8 cellular contexts compared by ENCODE assay signal in genomic region chr3:134249442-134249841, GRCh38. TPM values are rescaled to one million over a fixed set of nuclear protein-coding genes. Genes with fewer than 3 reads are reported as not detected.
DNase-seq lines count a peak whose midpoint lies in the region; ATAC-seq, FAIRE-seq and TF ChIP-seq lines count a peak whose summit lies in the region.

No MANE protein-coding gene starts in this region.

- in situ Hi-C loops in GM12878 (cut with MboI), result no loop called here

- H3K27ac ChIP-seq in heart left ventricle (peak overlapping the region in 11 of 12 donors; percentile 78 to 98 (median 89)), GM12878 (ENCODE audit: control insufficient read depth, insufficient read depth) (no peak overlapping the region), uterus (peak overlapping the region; percentile 96 to 97)

- H3K79me2 ChIP-seq in GM12878 (ENCODE audit: control insufficient read depth, insufficient read depth, low read length), result peaks cover 3% of the 10 kb centered on the region

- H3K4me3 ChIP-seq in heart left ventricle (peak overlapping the region; percentile 54 to 90 (median 77)), GM12878 (peak overlapping the region; percentile 71), uterus (peak overlapping the region; percentile 70 to 96)

- TF ChIP-seq CTCF in heart left ventricle (IDR thresholded peaks at IDR 0.05), result no peak
- TF ChIP-seq CTCF in GM12878 (IDR thresholded peaks at IDR 0.05 in 2 of 3, conservative IDR thresholded peaks at IDR 0.05 in 1 of 3; ENCODE audit: control insufficient read depth in 2 of 3, extremely low read depth in 1 of 3, insufficient read depth in 1 of 3, low read depth in 3 of 3, low read length in 3 of 3), result no peak
- no peak for TF ChIP-seq CTCF in uterus (IDR thresholded peaks at IDR 0.05)

- no peaks in the 10 kb centered on the region for H4K20me1 ChIP-seq in GM12878 (ENCODE audit: control insufficient read depth, insufficient read depth)

- TF ChIP-seq EP300 in GM12878 (IDR thresholded peaks at IDR 0.05; ENCODE audit: borderline replicate concordance in 1 of 2, control insufficient read depth in 1 of 2, low read depth in 2 of 2, low read length in 2 of 2), result no peak

- no peak for TF ChIP-seq POLR2A in heart left ventricle (IDR thresholded peaks at IDR 0.05)
- TF ChIP-seq POLR2A in GM12878 (IDR thresholded peaks at IDR 0.05; ENCODE audit: low read depth, low read length), result no peak
- no peak for TF ChIP-seq POLR2A in uterus (IDR thresholded peaks at IDR 0.05)

- peak overlapping the region; percentile 91 for H3K4me3 Mint-ChIP-seq in memory B cell

- H3K9ac ChIP-seq in GM12878 (ENCODE audit: control insufficient read depth, insufficient read depth, low read length), result peak overlapping the region; percentile 43

- H3K9me3 ChIP-seq in heart left ventricle, result no peaks in the 10 kb centered on the region
- H3K9me3 ChIP-seq in GM12878 (replicated peaks; ENCODE audit: control insufficient read depth, insufficient read depth, low read length), result no peaks in the 10 kb centered on the region
- no peaks in the 10 kb centered on the region for H3K9me3 ChIP-seq in uterus

- SMC1A ChIA-PET in GM12878 (lab: Charles Lee; ENCODE audit: uncharacterized antibody, unreplicated experiment), result interaction anchor here (1.2 to 3.2 kb wide), 4 partner anchors 9 to 237 kb away, joined by 3 to 32 read pairs (median 4); no protein-coding TSS in a partner anchor

- H3K27me3 ChIP-seq in heart left ventricle (no peaks in the 10 kb centered on the region), GM12878 (replicated peaks in 1 of 2; ENCODE audit: control insufficient read depth in 2 of 2, insufficient read depth in 2 of 2, low read length in 1 of 2) (no peaks in the 10 kb centered on the region), uterus (no peaks in the 10 kb centered on the region)

- TF ChIP-seq RAD21 in GM12878 (IDR thresholded peaks at IDR 0.05; ENCODE audit: insufficient read depth, low read depth, low read length), result no peak

- peak overlapping the region; percentile 93 for H3K4me2 ChIP-seq in GM12878 (ENCODE audit: control insufficient read depth, insufficient read depth)

- RAD21 ChIA-PET in GM12878 (lab: Charles Lee; ENCODE audit: unreplicated experiment), result no interaction called here

- H3K36me3 Mint-ChIP-seq in memory B cell, result no peaks in the 10 kb centered on the region

- intact Hi-C loops in heart left ventricle (cut with DNase I), result no loop called here
- intact Hi-C loops in Right ventricle myocardium inferior (cut with DNase I), result loop anchor here (5.0 kb wide), 1 partner anchor 37 kb away; no protein-coding TSS in a partner anchor
- intact Hi-C loops in GM12878 (cut with micrococcal nuclease; ENCODE audit: unreplicated experiment), result no loop called here
- intact Hi-C loops in uterus (cut with DNase I; ENCODE audit: low total_unique reads), result no loop called here

- peaks cover 32% of the 10 kb centered on the region for H3K4me1 Mint-ChIP-seq in memory B cell

- DNase-seq in heart left ventricle (no peak), Right ventricle myocardium inferior (ENCODE audit: missing footprints) (no peak), GM12878 (ENCODE audit: low read depth, low spot score) (no peak), memory B cell (ENCODE audit: low spot score in 2 of 2) (no peak), uterus (no peak), EL (no peak), GM03348 (ENCODE audit: low spot score) (no peak)

- H3K36me3 ChIP-seq in heart left ventricle (no peaks in the 10 kb centered on the region), GM12878 (ENCODE audit: control insufficient read depth in 2 of 2, insufficient read depth in 2 of 2, low read length in 1 of 2) (no peaks in the 10 kb centered on the region), uterus (no peaks in the 10 kb centered on the region)

- no peaks in the 10 kb centered on the region for H3K27me3 Mint-ChIP-seq in memory B cell

- CTCF ChIA-PET in GM12878 (lab: Yijun Ruan, JAX), result interaction anchor here (1.2 to 3.8 kb wide), 3 partner anchors 11 to 37 kb away, joined by 5 to 13 read pairs (median 7); no protein-coding TSS in a partner anchor

- H3K9me3 Mint-ChIP-seq in memory B cell, result no peaks in the 10 kb centered on the region

- H3K4me1 ChIP-seq in heart left ventricle (peaks cover 0 to 60% (median 43%) of the 10 kb centered on the region in 12 donors), GM12878 (ENCODE audit: control insufficient read depth, insufficient read depth, low read length) (peaks cover 9% of the 10 kb centered on the region), uterus (peaks cover 9 to 10% of the 10 kb centered on the region in 2 donors)

- TSS peak; percentile 62 for BruUV-seq in GM12878 (replicated peaks; lab: Mats Ljungman, UMichigan)

- POLR2A ChIA-PET in GM12878 (lab: Charles Lee), result interaction anchor here (1.0 kb wide), 1 partner anchor 12 kb away, joined by 4 read pairs; no protein-coding TSS in a partner anchor

- 6 to 12% (median 8%) methylated on average over 4 of the region's 4 CpGs for WGBS in heart left ventricle, 4 donors
- WGBS in GM12878 (ENCODE audit: insufficient coverage, insufficient replicate concordance, low lambda C conversion rate, missing lambda C conversion rate), result 4% methylated on average over 4 of the region's 4 CpGs

- no peak overlapping the region for H2AFZ ChIP-seq in GM12878 (ENCODE audit: control insufficient read depth, low read depth, low read length)

- FAIRE-seq in GM12878 (lab: Jason Lieb, UNC), result no peak

- ATAC-seq in heart left ventricle, result no peak
- no peak for ATAC-seq in Right ventricle myocardium inferior
- ATAC-seq in GM12878, result peak; percentile 10
- peak; percentile 2 for ATAC-seq in memory B cell (ENCODE audit: low read depth)
- ATAC-seq in GM19328 (IDR thresholded peaks at IDR 0.05; ENCODE audit: unreplicated experiment), result no peak

- peak overlapping the region; percentile 91 for H3K27ac Mint-ChIP-seq in memory B cell

TF ChIP-seq in GM12878, 131 proteins besides CTCF, POLR2A, EP300 and RAD21:
- TF ChIP-seq ZBTB4 (CRISPR knock-in tag; IDR thresholded peaks at IDR 0.05) (no peak), GATAD2B (conservative IDR thresholded peaks at IDR 0.05; ENCODE audit: low read depth) (no peak), NR2C1 (IDR thresholded peaks at IDR 0.05) (no peak), BMI1 (IDR thresholded peaks at IDR 0.05; ENCODE audit: borderline replicate concordance) (no peak), FOXM1 (IDR thresholded peaks at IDR 0.05; ENCODE audit: low read depth, low read length) (no peak)

RNA-seq across cellular contexts. Expression of gene RYK, which starts 1.2 kb away (rescaled TPM):
- 10 to 100 TPM; 32.9 to 43.7 (median 39.5) TPM for total RNA-seq in heart left ventricle
- polyA plus RNA-seq in heart left ventricle, result 10 to 100 TPM; 17.3 to 23.6 TPM
- total RNA-seq in Right ventricle myocardium inferior, result 40.6 TPM
- total RNA-seq in GM12878 (2013; cell fraction: nucleolus; rRNA removed), result 96.7 and 112 TPM in 2 replicates
- total RNA-seq in GM12878 (2014; rRNA removed), result 15.2 and 17.5 TPM in 2 replicates
- total RNA-seq in GM12878 (2014; rRNA removed; fragmentation: Illumina TruSeq; extraction: Trizol), result 16.3 and 17.5 TPM in 2 replicates
- total RNA-seq in GM12878 (2021), result 9.0 and 10.5 TPM in 2 replicates
- polyA plus RNA-seq in GM12878 (2011; ENCODE audit: low read depth), result 5.4 TPM
- polyA plus RNA-seq in GM12878 (2011; rRNA removed), result 25.1 and 31.5 TPM in 2 replicates
- polyA plus RNA-seq in GM12878 (2011; cell fraction: cytosol; rRNA removed), result 10.7 and 13.2 TPM in 2 replicates
- 34.4 and 37.8 TPM in 2 replicates for polyA plus RNA-seq in GM12878 (2011; cell fraction: nucleus; rRNA removed)
- 6.8 and 10.5 TPM in 2 replicates for polyA plus RNA-seq in GM12878 (2012)
- polyA plus RNA-seq in GM12878 (2014; fragmentation: Illumina TruSeq; extraction: Trizol), result 14.7 and 20.3 TPM in 2 replicates
- 1 to 10 TPM; 3.4 to 4.3 TPM for polyA plus RNA-seq in GM12878 (2014; fragmentation: Nextera tagmentation; extraction: Ambion mirVana)
- 11.6 and 11.7 TPM in 2 replicates for polyA plus RNA-seq in GM12878 (2014; rRNA removed)
- polyA plus RNA-seq in GM12878 (2016; fragmentation: Nextera tagmentation; extraction: Ambion mirVana), result 1 to 10 TPM; 2.0 to 4.7 TPM
- polyA minus RNA-seq in GM12878 (2011; rRNA and poly(A)+ RNA removed), result 31.7 and 33.4 TPM in 2 replicates
- polyA minus RNA-seq in GM12878 (2011; cell fraction: cytosol; rRNA and poly(A)+ RNA removed), result 4.8 and 6.2 TPM in 2 replicates
- polyA minus RNA-seq in GM12878 (2011; cell fraction: nucleus; rRNA and poly(A)+ RNA removed), result 19.5 and 38.2 TPM in 2 replicates
- total RNA-seq in uterus, result 100 to 1,000 TPM in 3 of 4 donors, 10 to 100 TPM in 1; 54.3 to 225 (median 138) TPM

Comparison
In these comparisons a context has a peak if more than half of its experiments do, and no peak if none do; other contexts are left out.
1. ATAC-seq: peak in GM12878 (single experiment) and memory B cell (single experiment); none in heart left ventricle (0 of 4), Right ventricle myocardium inferior (single experiment) and GM19328 (single experiment).
2. Peak in every context shown above with its lines, with median percentiles within 50 percentile points of each other: H3K4me3 ChIP-seq.